In genomic region chr4:166045457-166045856, GRCh38 we compare ENCODE assay signal across 14 cellular contexts.
A peak's percentile ranks its signal among the peaks of the same experiment; 100 is the strongest.
DNase-seq lines count a peak whose midpoint lies in the region; ATAC-seq, FAIRE-seq and TF ChIP-seq lines count a peak whose summit lies in the region.
"Had no signal": no experiment of that assay in that cellular context is flagged by ENCODE, and none has a peak within 500 bp of the region (broad histone marks: within the 10 kb centered on the region; RNA-seq: fewer than 3 reads in every experiment).

No MANE protein-coding gene starts in this region.

- DNase-seq in activated CD4-positive, CD25-positive, alpha-beta regulatory T cell (lab: John Stamatoyannopoulos, UW): no peak
- no peak for DNase-seq in central memory CD8-positive, alpha-beta T cell (ENCODE audit: low spot score in 2 of 2)
- DNase-seq in suprapubic skin (ENCODE audit: low spot score in 2 of 2) (no peak), HepG2 (ENCODE audit: low spot score) (no peak), cerebellum (ENCODE audit: low spot score) (no peak)
- DNase-seq: activated CD4-positive, alpha-beta T cell treated with anti-CD3 and anti-CD28 coated beads, Interleukin-2, amount 50 U/mL, for 1 hour; activated naive CD4-positive, alpha-beta T cell treated with anti-CD3 and anti-CD28 coated beads for 36 hours; heart right ventricle; right cardiac atrium had no signal

- POLR2A ChIA-PET in HepG2 (lab: Yijun Ruan, JAX): no interaction called here

- TF ChIP-seq RAD21 in HepG2 (CRISPR knock-in tag; IDR thresholded peaks at IDR 0.05): no peak

- TF ChIP-seq EP300 in suprapubic skin (IDR thresholded peaks at IDR 0.05) (no peak), HepG2 (IDR thresholded peaks at IDR 0.05; ENCODE audit: low read depth in 2 of 2, low read length in 2 of 2) (no peak), HepG2 (CRISPR knock-in tag; IDR thresholded peaks at IDR 0.05; ENCODE audit: borderline replicate concordance) (no peak)

- no peaks in the 10 kb centered on the region for H3K36me3 ChIP-seq in suprapubic skin
- H3K36me3 ChIP-seq in HepG2 (replicated peaks in 1 of 2; ENCODE audit: control insufficient read depth in 1 of 2, insufficient read depth in 2 of 2, low read length in 2 of 2): no peaks in the 10 kb centered on the region
- H3K36me3 ChIP-seq: heart right ventricle had no signal

- no peaks in the 10 kb centered on the region for H3K4me1 Mint-ChIP-seq in central memory CD8-positive, alpha-beta T cell

- WGBS in suprapubic skin: 66% methylated on average over 9 of the region's 9 CpGs
- 32% methylated on average over 9 of the region's 9 CpGs for WGBS in HepG2 (ENCODE audit: low lambda C conversion rate)

- peak; percentile 71 to 84 for ATAC-seq in activated CD4-positive, CD25-positive, alpha-beta regulatory T cell treated with anti-CD3 and anti-CD28 coated beads, Interleukin-2, amount 50 U/mL, for 24 hours
- ATAC-seq in GM21360 (IDR thresholded peaks at IDR 0.05; ENCODE audit: unreplicated experiment) (peak; percentile 66), HG03439 (IDR thresholded peaks at IDR 0.05; ENCODE audit: unreplicated experiment) (peak; percentile 93), HepG2 (no peak)
- peak; percentile 72 for ATAC-seq in central memory CD8-positive, alpha-beta T cell (replicated peaks; ENCODE audit: extremely low read depth, poor library complexity, severe bottlenecking)
- ATAC-seq: heart right ventricle, right cardiac atrium had no signal

- H3K4me2 ChIP-seq in HepG2 (ENCODE audit: low read depth, low read length): no peak overlapping the region

- no peaks in the 10 kb centered on the region for H3K36me3 Mint-ChIP-seq in central memory CD8-positive, alpha-beta T cell (ENCODE audit: insufficient read depth)
- H3K36me3 Mint-ChIP-seq: natural killer cell treated with Interleukin-12 subunit alpha and Interleukin-12 subunit beta and Interleukin-15 and Interleukin-18, amount 100 ng/mL, for 72 hours had no signal

- FAIRE-seq in HepG2 (lab: Jason Lieb, UNC): no peak

- H4K20me1 ChIP-seq in HepG2 (ENCODE audit: insufficient read depth, low read length): no peaks in the 10 kb centered on the region

- H3K9ac ChIP-seq in HepG2 (ENCODE audit: insufficient read depth, low read depth, low read length): no peak overlapping the region

- CTCF ChIA-PET in HepG2 (lab: Yijun Ruan, JAX; ENCODE audit: low intra/inter-chr PET ratio, low total read pairs): no interaction called here

- TF ChIP-seq POLR2A in suprapubic skin (IDR thresholded peaks at IDR 0.05) (no peak), HepG2 (IDR thresholded peaks at IDR 0.05; ENCODE audit: insufficient read depth in 1 of 2, low read depth in 2 of 2, low read length in 2 of 2) (no peak)

- no peaks in the 10 kb centered on the region for H3K27me3 Mint-ChIP-seq in central memory CD8-positive, alpha-beta T cell
- H3K27me3 Mint-ChIP-seq: natural killer cell treated with Interleukin-12 subunit alpha and Interleukin-12 subunit beta and Interleukin-15 and Interleukin-18, amount 100 ng/mL, for 72 hours had no signal

- no peak overlapping the region for H2AFZ ChIP-seq in HepG2 (ENCODE audit: low read length)

- in situ Hi-C loops in HepG2 (cut with HindIII; ENCODE audit: extremely low pct_ligation_motif_present, low pct_unique_long_range_greater_than_20kb): no loop called here

- H3K4me1 ChIP-seq in suprapubic skin (peaks cover 4% of the 10 kb centered on the region), HepG2 (ENCODE audit: insufficient read depth, low read length) (no peaks in the 10 kb centered on the region)

- no peaks in the 10 kb centered on the region for H3K9me3 Mint-ChIP-seq in central memory CD8-positive, alpha-beta T cell
- H3K9me3 Mint-ChIP-seq: activated naive CD4-positive, alpha-beta T cell treated with anti-CD3 and anti-CD28 coated beads for 36 hours; natural killer cell treated with Interleukin-12 subunit alpha and Interleukin-12 subunit beta and Interleukin-15 and Interleukin-18, amount 100 ng/mL, for 72 hours had no signal

- BruUV-seq in HepG2 (replicated peaks; lab: Mats Ljungman, UMichigan): no TSS peak

- H3K27ac ChIP-seq in suprapubic skin (no peak overlapping the region), HepG2 (ENCODE audit: extremely low read length, insufficient read depth, low read length) (no peak overlapping the region)
- H3K27ac ChIP-seq: 22Rv1, heart right ventricle had no signal

- no peaks in the 10 kb centered on the region for H3K27me3 ChIP-seq in suprapubic skin
- H3K27me3 ChIP-seq in HepG2 (ENCODE audit: control insufficient read depth in 1 of 2, insufficient read depth in 2 of 2, low read length in 2 of 2): no peaks in the 10 kb centered on the region
- H3K27me3 ChIP-seq: heart right ventricle had no signal

- intact Hi-C loops in HepG2 (cut with micrococcal nuclease; ENCODE audit: unreplicated experiment): no loop called here

- H3K27ac Mint-ChIP-seq in central memory CD8-positive, alpha-beta T cell (ENCODE audit: low read depth): no peak overlapping the region
- H3K27ac Mint-ChIP-seq: activated naive CD4-positive, alpha-beta T cell treated with anti-CD3 and anti-CD28 coated beads for 36 hours; natural killer cell treated with Interleukin-12 subunit alpha and Interleukin-12 subunit beta and Interleukin-15 and Interleukin-18, amount 100 ng/mL, for 72 hours had no signal

- no peaks in the 10 kb centered on the region for H3K79me2 ChIP-seq in HepG2 (ENCODE audit: insufficient read depth, low read length)

- H3K4me3 ChIP-seq in suprapubic skin: no peak overlapping the region
- H3K4me3 ChIP-seq in HepG2 (replicated peaks in 1 of 3; ENCODE audit: insufficient read depth in 1 of 3, low read depth in 2 of 3, low read length in 3 of 3): no peak overlapping the region
- H3K4me3 ChIP-seq: heart right ventricle had no signal

- TF ChIP-seq CTCF in suprapubic skin (IDR thresholded peaks at IDR 0.05): no peak
- TF ChIP-seq CTCF in HepG2 (CRISPR knock-in tag; IDR thresholded peaks at IDR 0.05): no peak

- H3K4me3 Mint-ChIP-seq in central memory CD8-positive, alpha-beta T cell: no peak overlapping the region
- H3K4me3 Mint-ChIP-seq: activated naive CD4-positive, alpha-beta T cell treated with anti-CD3 and anti-CD28 coated beads for 36 hours; natural killer cell treated with Interleukin-12 subunit alpha and Interleukin-12 subunit beta and Interleukin-15 and Interleukin-18, amount 100 ng/mL, for 72 hours had no signal

- H3K9me3 ChIP-seq in suprapubic skin (no peaks in the 10 kb centered on the region), HepG2 (ENCODE audit: low read length) (no peaks in the 10 kb centered on the region)
- H3K9me3 ChIP-seq: heart right ventricle had no signal

TF ChIP-seq in HepG2, 621 proteins besides CTCF, POLR2A, EP300 and RAD21:
- no peak for TF ChIP-seq ZNF574 (CRISPR knock-in tag; IDR thresholded peaks at IDR 0.05)
- TF ChIP-seq ZNF260 (CRISPR knock-in tag; IDR thresholded peaks at IDR 0.05; ENCODE audit: borderline replicate concordance, low read depth): no peak
- no peak for TF ChIP-seq ZBTB26 (CRISPR knock-in tag; IDR thresholded peaks at IDR 0.05; ENCODE audit: borderline replicate concordance)
- TF ChIP-seq DNMT1 (CRISPR knock-in tag; IDR thresholded peaks at IDR 0.05): no peak
- no peak for TF ChIP-seq ZNF740 (CRISPR knock-in tag; IDR thresholded peaks at IDR 0.05)
- TF ChIP-seq CBX2 (IDR thresholded peaks at IDR 0.05; ENCODE audit: low read depth, low read length): no peak
- TF ChIP-seq CBX2 (CRISPR knock-in tag; IDR thresholded peaks at IDR 0.05; ENCODE audit: low read depth): no peak
- TF ChIP-seq ZNF672 (CRISPR knock-in tag; IDR thresholded peaks at IDR 0.05): no peak
- no peak for TF ChIP-seq TBL1XR1 (IDR thresholded peaks at IDR 0.05; ENCODE audit: borderline replicate concordance, low read length, partially characterized antibody)
- no peak for TF ChIP-seq ZBTB38 (CRISPR knock-in tag; IDR thresholded peaks at IDR 0.05)
